8 cellular contexts compared by ENCODE assay signal in the genomic region with DNA sequence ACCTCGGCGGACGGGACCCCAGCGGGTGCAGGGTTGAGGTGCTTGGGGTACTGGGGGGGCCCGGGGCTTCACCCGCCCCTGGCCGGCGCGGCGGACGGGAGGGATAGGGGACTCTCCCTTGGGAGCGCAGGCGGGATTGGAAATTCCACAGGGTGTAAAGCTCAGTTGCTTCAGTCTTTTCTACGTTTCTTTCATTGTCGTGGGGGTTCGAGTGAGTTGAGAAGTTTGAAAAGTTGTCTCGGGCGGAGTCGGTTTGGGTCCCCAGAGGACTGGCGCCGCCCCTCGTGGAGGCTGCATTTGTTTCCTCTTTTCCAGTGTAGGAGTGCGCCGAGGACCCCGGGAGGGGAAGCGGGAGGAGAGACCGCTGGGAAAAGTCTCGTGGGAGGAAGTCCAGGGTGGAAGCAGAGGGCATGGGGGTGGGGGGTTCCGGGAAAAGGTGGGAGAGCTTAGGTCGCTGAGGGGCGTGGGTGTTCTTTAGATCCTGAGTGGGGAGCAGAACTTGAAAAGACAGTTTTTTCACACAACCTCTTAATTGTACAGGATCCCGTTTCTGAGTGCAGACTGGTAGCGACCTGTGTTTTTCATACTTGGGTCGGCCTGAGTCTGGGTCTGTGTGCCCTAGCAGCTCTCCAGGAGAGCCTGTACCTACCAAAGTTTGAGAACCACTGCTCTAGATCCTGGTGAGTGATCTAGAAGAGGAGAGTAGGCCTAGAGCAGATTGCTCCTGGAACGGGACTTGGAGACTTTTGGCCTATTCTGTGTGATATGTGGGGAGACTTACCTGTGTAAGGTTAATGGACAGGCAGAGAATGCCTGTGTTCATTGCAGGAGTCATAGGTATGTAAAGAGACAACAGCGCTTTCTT. TPM values are rescaled to one million over a fixed set of nuclear protein-coding genes. Genes with fewer than 3 reads are reported as not detected.
A peak's percentile ranks its signal among the peaks of the same experiment; 100 is the strongest.
DNase-seq lines count a peak whose midpoint lies in the region; TF ChIP-seq lines count a peak whose summit lies in the region.

No MANE protein-coding gene starts in this region.

- no peak for TF ChIP-seq CTCF in smooth muscle cell (IDR thresholded peaks at IDR 0.05; ENCODE audit: borderline replicate concordance, insufficient read depth, poor library complexity, severe bottlenecking)

- H2AFZ ChIP-seq in smooth muscle cell (ENCODE audit: low read depth): peak overlapping the region; percentile 89

- in situ Hi-C loops in T47D (cut with HindIII; ENCODE audit: low pct_unique_long_range_greater_than_20kb, low sequenced_read_pairs): no loop called here

- H3K36me3 ChIP-seq in HUES6 (ENCODE audit: control insufficient read depth, insufficient read depth, low read length) (no peaks in the 10 kb centered on the region), smooth muscle cell (ENCODE audit: low read depth) (no peaks in the 10 kb centered on the region)

- no peak overlapping the region for H3K27ac Mint-ChIP-seq in immature natural killer cell
- H3K27ac Mint-ChIP-seq in activated T-helper 2 cell treated with anti-CD3 and anti-CD28 coated beads, Interferon-gamma antibody, Interleukin-2, Interleukin-4, amounts not matched to agents 10 μg/mL and 5 μg/mL and 100 μg/mL, durations not matched to agents 14 hours and 24 hours and 36 hours: no peak overlapping the region

- H3K4me1 Mint-ChIP-seq in immature natural killer cell: peaks cover 13 to 19% of the 10 kb centered on the region in 2 donors
- H3K4me1 Mint-ChIP-seq in activated T-helper 2 cell treated with anti-CD3 and anti-CD28 coated beads, Interferon-gamma antibody, Interleukin-2, Interleukin-4, amounts not matched to agents 10 μg/mL and 5 μg/mL and 100 μg/mL, durations not matched to agents 14 hours and 24 hours and 36 hours (ENCODE audit: low read depth): no peaks in the 10 kb centered on the region

- peaks cover 11% of the 10 kb centered on the region for H3K4me1 ChIP-seq in HUES6 (ENCODE audit: control insufficient read depth, insufficient read depth, low read length)
- peaks cover 11% of the 10 kb centered on the region for H3K4me1 ChIP-seq in smooth muscle cell (ENCODE audit: low read depth)

- peak overlapping the region; percentile 81 for H3K4me3 ChIP-seq in HUES6 (ENCODE audit: low read depth, low read length)
- peak overlapping the region; percentile 73 for H3K4me3 ChIP-seq in smooth muscle cell

- 7% methylated on average over 34 of the region's 36 CpGs for WGBS in smooth muscle cell (ENCODE audit: low lambda C conversion rate)

- H3K9ac ChIP-seq in HUES6 (ENCODE audit: low read length) (peak overlapping the region; percentile 73), smooth muscle cell (ENCODE audit: low read depth) (peak overlapping the region; percentile 50)

- H3K4me2 ChIP-seq in smooth muscle cell: peak overlapping the region; percentile 91

- H3K27me3 ChIP-seq in HUES6 (ENCODE audit: control insufficient read depth, insufficient read depth, low read length): peaks cover 20% of the 10 kb centered on the region
- no peaks in the 10 kb centered on the region for H3K27me3 ChIP-seq in smooth muscle cell (ENCODE audit: low read depth)

- H3K27me3 Mint-ChIP-seq in immature natural killer cell (ENCODE audit: low read depth in 3 of 3): peaks cover 2 to 11% (median 8%) of the 10 kb centered on the region in 3 donors
- peaks cover 19% of the 10 kb centered on the region for H3K27me3 Mint-ChIP-seq in activated T-helper 2 cell treated with anti-CD3 and anti-CD28 coated beads, Interferon-gamma antibody, Interleukin-2, Interleukin-4, amounts not matched to agents 10 μg/mL and 5 μg/mL and 100 μg/mL, durations not matched to agents 14 hours and 24 hours and 36 hours (ENCODE audit: low read depth)

- H3F3A ChIP-seq in smooth muscle cell (ENCODE audit: low read depth): no peaks in the 10 kb centered on the region

- peaks cover 0 to 4% (median 1%) of the 10 kb centered on the region in 6 donors for H3K9me3 Mint-ChIP-seq in immature natural killer cell
- H3K9me3 Mint-ChIP-seq in activated T-helper 2 cell treated with anti-CD3 and anti-CD28 coated beads, Interferon-gamma antibody, Interleukin-2, Interleukin-4, amounts not matched to agents 10 μg/mL and 5 μg/mL and 100 μg/mL, durations not matched to agents 14 hours and 24 hours and 36 hours: peaks cover 5% of the 10 kb centered on the region

- peaks cover 9% of the 10 kb centered on the region for H3K79me2 ChIP-seq in smooth muscle cell (ENCODE audit: low read depth)

- H3K36me3 Mint-ChIP-seq in immature natural killer cell: peaks cover 0 to 3% (median 0%) of the 10 kb centered on the region in 3 donors
- H3K36me3 Mint-ChIP-seq in activated T-helper 2 cell treated with anti-CD3 and anti-CD28 coated beads, Interferon-gamma antibody, Interleukin-2, Interleukin-4, amounts not matched to agents 10 μg/mL and 5 μg/mL and 100 μg/mL, durations not matched to agents 14 hours and 24 hours and 36 hours (ENCODE audit: low read depth): no peaks in the 10 kb centered on the region

- peaks cover 6% of the 10 kb centered on the region for H4K20me1 ChIP-seq in smooth muscle cell (ENCODE audit: low read depth)

- intact Hi-C loops in activated T-helper 2 cell treated with anti-CD3 and anti-CD28 coated beads, Interferon-gamma antibody, Interleukin-2, Interleukin-4, amounts not matched to agents 10 μg/mL and 5 μg/mL and 100 μg/mL, durations not matched to agents 14 hours and 24 hours and 36 hours (cut with micrococcal nuclease): no loop called here

- H3K9me3 ChIP-seq in HUES6 (ENCODE audit: control insufficient read depth, insufficient read depth, low read depth, low read length): no peaks in the 10 kb centered on the region
- no peaks in the 10 kb centered on the region for H3K9me3 ChIP-seq in smooth muscle cell (replicated peaks; ENCODE audit: low read depth)

- H3K4me3 Mint-ChIP-seq in immature natural killer cell: peak overlapping the region; percentile 61 to 77 (median 72)
- no peak overlapping the region for H3K4me3 Mint-ChIP-seq in activated T-helper 2 cell treated with anti-CD3 and anti-CD28 coated beads, Interferon-gamma antibody, Interleukin-2, Interleukin-4, amounts not matched to agents 10 μg/mL and 5 μg/mL and 100 μg/mL, durations not matched to agents 14 hours and 24 hours and 36 hours (ENCODE audit: low read depth)

- DNase-seq in T47D (ENCODE audit: low read depth in 1 of 2, low spot score in 1 of 2) (peak; percentile 29 to 52), immature natural killer cell (no peak), smooth muscle cell (lab: John Stamatoyannopoulos, UW; ENCODE audit: unreplicated experiment) (no peak), cortex of kidney (lab: John Stamatoyannopoulos, UW) (no peak), HCEC 1CT (no peak), C1 segment of cervical spinal cord (lab: John Stamatoyannopoulos, UW) (no peak)
- no peak for DNase-seq in activated T-helper 2 cell treated with anti-CD3 and anti-CD28 coated beads, Interferon-gamma antibody, Interleukin-2, Interleukin-4, amounts not matched to agents 10 μg/mL and 5 μg/mL and 100 μg/mL, durations not matched to agents 14 hours and 24 hours and 36 hours (ENCODE audit: low spot score)

- H3K27ac ChIP-seq in HUES6 (ENCODE audit: low read depth, low read length) (peak overlapping the region; percentile 60; the same call in 1 of the 2 replicates), smooth muscle cell (ENCODE audit: low read depth) (peak overlapping the region; percentile 78)

RNA-seq across cellular contexts. Expression of gene FAM83B, which starts 0.5 kb away (rescaled TPM):
- polyA plus RNA-seq in immature natural killer cell (not detected), smooth muscle cell (1.1 and 3.9 TPM in 2 replicates)
- 28.7 and 37.0 TPM in 2 replicates for total RNA-seq in smooth muscle cell
- total RNA-seq in activated T-helper 2 cell treated with anti-CD3 and anti-CD28 coated beads, Interferon-gamma antibody, Interleukin-2, Interleukin-4, amounts not matched to agents 10 μg/mL and 5 μg/mL and 100 μg/mL, durations not matched to agents 14 hours and 24 hours and 36 hours: not detected in 2 replicates

Comparison
In these comparisons a context has a peak if more than half of its experiments do, and no peak if none do; other contexts are left out.
1. DNase-seq: peak in T47D (2 of 2); none in immature natural killer cell (0 of 3), smooth muscle cell (single experiment), cortex of kidney (single experiment), HCEC 1CT (single experiment), C1 segment of cervical spinal cord (0 of 14) and activated T-helper 2 cell treated with anti-CD3 and anti-CD28 coated beads, Interferon-gamma antibody, Interleukin-2, Interleukin-4, amounts not matched to agents 10 μg/mL and 5 μg/mL and 100 μg/mL, durations not matched to agents 14 hours and 24 hours and 36 hours (single experiment).
2. RNA of gene FAM83B, which starts 0.5 kb away (total RNA-seq): 28.7 to 37.0 TPM in smooth muscle cell; not detected in activated T-helper 2 cell treated with anti-CD3 and anti-CD28 coated beads, Interferon-gamma antibody, Interleukin-2, Interleukin-4, amounts not matched to agents 10 μg/mL and 5 μg/mL and 100 μg/mL, durations not matched to agents 14 hours and 24 hours and 36 hours; every median in the first group is over 10 times any median in the second.